In genomic region chr9:114061292-114061691, GRCh38 we compare ENCODE assay signal across 16 cellular contexts. TPM values are rescaled to one million over a fixed set of nuclear protein-coding genes. Genes with fewer than 3 reads are reported as not detected.
DNase-seq lines count a peak whose midpoint lies in the region; ATAC-seq and TF ChIP-seq lines count a peak whose summit lies in the region.
"Had no signal": no experiment of that assay in that cellular context is flagged by ENCODE, and none has a peak within 500 bp of the region (broad histone marks: within the 10 kb centered on the region; RNA-seq: fewer than 3 reads in every experiment).

No MANE protein-coding gene starts in this region.

- H3K36me3 ChIP-seq in right atrium auricular region (no peaks in the 10 kb centered on the region), heart left ventricle (no peaks in the 10 kb centered on the region)
- H3K36me3 ChIP-seq: HAP-1 had no signal

- H3K27me3 Mint-ChIP-seq in endothelial cell (ENCODE audit: unreplicated experiment), result peaks cover 6% of the 10 kb centered on the region
- no peaks in the 10 kb centered on the region for H3K27me3 Mint-ChIP-seq in progenitor cell of endocrine pancreas
- H3K27me3 Mint-ChIP-seq in activated CD4-positive, alpha-beta T cell treated with anti-CD3 and anti-CD28 coated beads, Interleukin-2, amount 10 ng/mL, durations not matched to agents 24 days and 14 days, result no peaks in the 10 kb centered on the region

- 95 to 99% (median 97%) methylated on average over 12 of the region's 12 CpGs for WGBS in heart left ventricle, 4 donors

- H3K4me3 Mint-ChIP-seq in endothelial cell (ENCODE audit: unreplicated experiment), result no peak overlapping the region
- no peak overlapping the region for H3K4me3 Mint-ChIP-seq in progenitor cell of endocrine pancreas (ENCODE audit: low read depth)
- no peak overlapping the region for H3K4me3 Mint-ChIP-seq in activated CD4-positive, alpha-beta T cell treated with anti-CD3 and anti-CD28 coated beads, Interleukin-2, amount 10 ng/mL, durations not matched to agents 24 days and 14 days
- H3K4me3 Mint-ChIP-seq: CD14-positive monocyte; CD8-positive, alpha-beta T cell had no signal

- intact Hi-C loops in heart left ventricle (cut with DNase I), result loop anchor here in 1 of 10 donors (10.0 kb wide), 1 partner anchor 56 kb away; no protein-coding TSS in a partner anchor
- intact Hi-C loops in activated CD4-positive, alpha-beta T cell treated with anti-CD3 and anti-CD28 coated beads, Interleukin-2, amount 10 ng/mL, durations not matched to agents 24 days and 14 days (cut with micrococcal nuclease), result no loop called here

- H3K27ac ChIP-seq in right atrium auricular region, result no peak overlapping the region
- no peak overlapping the region for H3K27ac ChIP-seq in heart left ventricle

- TF ChIP-seq CTCF in right atrium auricular region (IDR thresholded peaks at IDR 0.05) (no peak), heart left ventricle (IDR thresholded peaks at IDR 0.05) (no peak), endothelial cell (IDR thresholded peaks at IDR 0.05; ENCODE audit: unreplicated experiment) (no peak), progenitor cell of endocrine pancreas (IDR thresholded peaks at IDR 0.05; ENCODE audit: unreplicated experiment) (no peak)

- no peak for ATAC-seq in heart left ventricle
- ATAC-seq in GM18861 (IDR thresholded peaks at IDR 0.05; ENCODE audit: unreplicated experiment), result no peak
- ATAC-seq: CD8-positive, alpha-beta T cell had no signal

- no peaks in the 10 kb centered on the region for H3K9me3 ChIP-seq in right atrium auricular region
- H3K9me3 ChIP-seq in heart left ventricle, result peaks cover 0 to 5% (median 0%) of the 10 kb centered on the region in 12 donors
- H3K9me3 ChIP-seq: HAP-1 had no signal

- TF ChIP-seq POLR2A in heart left ventricle (IDR thresholded peaks at IDR 0.05), result no peak

- H3K27ac Mint-ChIP-seq in endothelial cell (ENCODE audit: unreplicated experiment) (peak overlapping the region; percentile 13), progenitor cell of endocrine pancreas (peak overlapping the region; percentile 86)
- no peak overlapping the region for H3K27ac Mint-ChIP-seq in activated CD4-positive, alpha-beta T cell treated with anti-CD3 and anti-CD28 coated beads, Interleukin-2, amount 10 ng/mL, durations not matched to agents 24 days and 14 days
- H3K27ac Mint-ChIP-seq: CD14-positive monocyte; CD8-positive, alpha-beta T cell had no signal

- H3K4me1 ChIP-seq in right atrium auricular region (peaks cover 0 to 8% of the 10 kb centered on the region in 2 donors), heart left ventricle (peaks cover 0 to 17% (median 5%) of the 10 kb centered on the region in 12 donors)
- H3K4me1 ChIP-seq: HAP-1 had no signal

- H3K4me1 Mint-ChIP-seq in endothelial cell (ENCODE audit: unreplicated experiment), result peaks cover 5% of the 10 kb centered on the region
- H3K4me1 Mint-ChIP-seq in progenitor cell of endocrine pancreas (ENCODE audit: low read depth), result peaks cover 8% of the 10 kb centered on the region
- no peaks in the 10 kb centered on the region for H3K4me1 Mint-ChIP-seq in activated CD4-positive, alpha-beta T cell treated with anti-CD3 and anti-CD28 coated beads, Interleukin-2, amount 10 ng/mL, durations not matched to agents 24 days and 14 days

- no peaks in the 10 kb centered on the region for H3K27me3 ChIP-seq in right atrium auricular region
- peaks cover 0 to 5% (median 0%) of the 10 kb centered on the region in 9 donors for H3K27me3 ChIP-seq in heart left ventricle

- H3K4me3 ChIP-seq in right atrium auricular region (no peak overlapping the region), heart left ventricle (no peak overlapping the region)
- H3K4me3 ChIP-seq: HAP-1 had no signal

- no peaks in the 10 kb centered on the region for H3K9me3 Mint-ChIP-seq in endothelial cell (ENCODE audit: unreplicated experiment)
- no peaks in the 10 kb centered on the region for H3K9me3 Mint-ChIP-seq in progenitor cell of endocrine pancreas (ENCODE audit: low read depth)
- no peaks in the 10 kb centered on the region for H3K9me3 Mint-ChIP-seq in activated CD4-positive, alpha-beta T cell treated with anti-CD3 and anti-CD28 coated beads, Interleukin-2, amount 10 ng/mL, durations not matched to agents 24 days and 14 days
- H3K9me3 Mint-ChIP-seq: CD14-positive monocyte; CD8-positive, alpha-beta T cell had no signal

- H3K36me3 Mint-ChIP-seq in endothelial cell (ENCODE audit: low read depth, unreplicated experiment) (peaks cover 4% of the 10 kb centered on the region), progenitor cell of endocrine pancreas (ENCODE audit: insufficient read depth) (peaks cover 50% of the 10 kb centered on the region)
- H3K36me3 Mint-ChIP-seq in activated CD4-positive, alpha-beta T cell treated with anti-CD3 and anti-CD28 coated beads, Interleukin-2, amount 10 ng/mL, durations not matched to agents 24 days and 14 days (ENCODE audit: low read depth), result no peaks in the 10 kb centered on the region
- H3K36me3 Mint-ChIP-seq: CD14-positive monocyte; CD8-positive, alpha-beta T cell had no signal

- DNase-seq in right atrium auricular region (ENCODE audit: low spot score), result peak; percentile 42
- no peak for DNase-seq in heart left ventricle
- no peak for DNase-seq in endothelial cell (ENCODE audit: low spot score)
- DNase-seq in progenitor cell of endocrine pancreas (ENCODE audit: low spot score, unreplicated experiment), result no peak
- no peak for DNase-seq in stimulated activated CD8-positive, alpha-beta memory T cell treated with anti-CD3 and anti-CD28 coated beads, Interleukin-4, amount 100 ng/mL, for 48 hours
- DNase-seq in activated CD4-positive, alpha-beta T cell treated with anti-CD3 and anti-CD28 coated beads, Interleukin-2, amount 10 ng/mL, durations not matched to agents 24 days and 14 days, result no peak
- DNase-seq in putamen (ENCODE audit: low spot score), result no peak
- DNase-seq: ACHN, COR-L47, DND-41, GDM1 had no signal

RNA-seq across cellular contexts. Expression of gene AMBP, which starts 16.8 kb away (rescaled TPM):
- total RNA-seq in right atrium auricular region, result not detected
- under 1 TPM in 2 of 9 donors, not detected in 7; 0.20 to 0.32 TPM for total RNA-seq in heart left ventricle
- under 1 TPM in 1 of 2 donors, not detected in 1; 0.08 TPM for polyA plus RNA-seq in heart left ventricle
- total RNA-seq in endothelial cell (ENCODE audit: unreplicated experiment), result not detected
- 678 and 717 TPM in 2 replicates for total RNA-seq in progenitor cell of endocrine pancreas
- not detected in 2 replicates for total RNA-seq in activated CD4-positive, alpha-beta T cell treated with anti-CD3 and anti-CD28 coated beads, Interleukin-2, amount 10 ng/mL, durations not matched to agents 24 days and 14 days
- total RNA-seq: CD8-positive, alpha-beta T cell had no signal
- polyA plus RNA-seq: CD14-positive monocyte had no signal

RNA-seq across cellular contexts. Expression of gene KIF12, which starts 37.8 kb away (rescaled TPM):
- not detected for total RNA-seq in right atrium auricular region
- total RNA-seq in heart left ventricle, result under 1 TPM in 1 of 9 donors, not detected in 8; 0.21 TPM
- polyA plus RNA-seq in heart left ventricle, result under 1 TPM in 1 of 2 donors, not detected in 1; 0.08 TPM
- 0.26 TPM for total RNA-seq in endothelial cell (ENCODE audit: unreplicated experiment)
- total RNA-seq in progenitor cell of endocrine pancreas, result 166 and 176 TPM in 2 replicates
- total RNA-seq in activated CD4-positive, alpha-beta T cell treated with anti-CD3 and anti-CD28 coated beads, Interleukin-2, amount 10 ng/mL, durations not matched to agents 24 days and 14 days, result not detected in 2 replicates
- total RNA-seq: CD8-positive, alpha-beta T cell; HT1080 had no signal
- polyA plus RNA-seq: CD14-positive monocyte had no signal

Comparison
In these comparisons a context has a peak if more than half of its experiments do, and no peak if none do; other contexts are left out.
1. RNA of gene AMBP, which starts 16.8 kb away (total RNA-seq): 678 to 717 TPM in progenitor cell of endocrine pancreas; not detected in endothelial cell (single experiment), not detected in right atrium auricular region, 0.20 to 0.32 TPM in heart left ventricle and not detected in activated CD4-positive, alpha-beta T cell treated with anti-CD3 and anti-CD28 coated beads, Interleukin-2, amount 10 ng/mL, durations not matched to agents 24 days and 14 days; every median in the first group is over 100 times any median in the second.
2. RNA of gene KIF12, which starts 37.8 kb away (total RNA-seq): 166 to 176 TPM in progenitor cell of endocrine pancreas; 0.26 TPM in endothelial cell (single experiment), 0.21 TPM in heart left ventricle, not detected in right atrium auricular region and not detected in activated CD4-positive, alpha-beta T cell treated with anti-CD3 and anti-CD28 coated beads, Interleukin-2, amount 10 ng/mL, durations not matched to agents 24 days and 14 days; every median in the first group is over 100 times any median in the second.